17 cellular contexts compared by ENCODE assay signal in the genomic region with DNA sequence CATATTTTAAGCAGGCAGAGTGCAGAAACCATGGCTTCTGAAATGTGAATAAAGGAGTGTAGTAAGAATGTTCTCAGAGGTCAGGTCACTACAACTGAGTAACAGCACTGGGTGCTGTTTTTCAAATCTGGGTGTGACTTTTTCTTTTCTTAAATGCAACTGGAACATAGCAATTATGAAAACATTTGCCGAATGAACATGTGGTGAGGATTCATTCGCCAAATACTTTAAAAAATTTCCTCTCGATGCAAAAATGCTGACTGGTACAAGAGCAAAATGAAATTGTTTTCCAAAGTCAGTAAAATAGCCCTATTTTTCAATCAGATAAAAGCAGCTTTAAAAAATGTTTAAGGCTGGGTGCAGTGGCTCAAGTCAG. TPM values are rescaled to one million over a fixed set of nuclear protein-coding genes. Genes with fewer than 3 reads are reported as not detected.
DNase-seq lines count a peak whose midpoint lies in the region; ATAC-seq and TF ChIP-seq lines count a peak whose summit lies in the region.
"Had no signal": no experiment of that assay in that cellular context is flagged by ENCODE, and none has a peak within 500 bp of the region (broad histone marks: within the 10 kb centered on the region; RNA-seq: fewer than 3 reads in every experiment).

No MANE protein-coding gene starts in this region.

- POLR2A ChIA-PET in MCF 10A (lab: Yijun Ruan, JAX): interaction anchor here (1.0 to 10.7 kb wide), 4 partner anchors 8 to 34 kb away, joined by 3 to 336 read pairs (median 6); a partner anchor contains a TSS

- H3K79me2 ChIP-seq in mammary epithelial cell (ENCODE audit: insufficient read depth, low read length): peaks cover 85% of the 10 kb centered on the region

- H3K27ac ChIP-seq in mammary epithelial cell (ENCODE audit: insufficient read depth, low read depth, low read length) (no peak overlapping the region), colonic mucosa (peak overlapping the region; percentile 65), neutrophil (peak overlapping the region; percentile 98), urinary bladder (ENCODE audit: low read depth) (peak overlapping the region; percentile 59)

- ATAC-seq in GM21447 (IDR thresholded peaks at IDR 0.05; ENCODE audit: unreplicated experiment) (no peak), GM18520 (IDR thresholded peaks at IDR 0.05; ENCODE audit: unreplicated experiment) (no peak)

- DNase-seq in MCF 10A (ENCODE audit: unreplicated experiment) (no peak), mammary epithelial cell (no peak), colonic mucosa (no peak), HT-29 (ENCODE audit: low spot score) (no peak)
- DNase-seq: 8988T; activated T-cell treated with anti-CD3 and anti-CD28 coated beads for 4 hours; Kasumi-1; NCI-H1930; NCI-H526 treated with DMSO at 0.1 percent for 48 hours; stimulated activated CD4-positive, alpha-beta T cell treated with anti-CD3 and anti-CD28 coated beads, Interleukin-1b, Interleukin-23, amount 100 ng/mL, for 48 hours; T-helper 2 cell had no signal

- dilution Hi-C loops in mammary epithelial cell (cut with HindIII; ENCODE audit: low sequenced_read_pairs): no loop called here

- no peaks in the 10 kb centered on the region for H4K20me1 ChIP-seq in mammary epithelial cell (ENCODE audit: insufficient read depth, low read length)

- CTCF ChIA-PET in MCF 10A (lab: Yijun Ruan, JAX): interaction anchor here (1.2 kb wide), 1 partner anchor 254 kb away, joined by 5 read pairs; no protein-coding TSS in a partner anchor
- CTCF ChIA-PET in mammary epithelial cell (lab: Charles Lee; ENCODE audit: low non-redundant PET): no interaction called here

- intact Hi-C loops in MCF 10A (cut with micrococcal nuclease): no loop called here
- intact Hi-C loops in mammary epithelial cell (cut with micrococcal nuclease): no loop called here
- intact Hi-C loops in colonic mucosa (cut with DNase I): no loop called here

- H3K36me3 ChIP-seq in mammary epithelial cell (ENCODE audit: insufficient read depth, low read length) (peaks cover 15% of the 10 kb centered on the region), colonic mucosa (peaks cover 17% of the 10 kb centered on the region), neutrophil (peaks cover 42% of the 10 kb centered on the region), urinary bladder (ENCODE audit: insufficient read depth) (no peaks in the 10 kb centered on the region)

- H3K4me3 Mint-ChIP-seq in MCF 10A (ENCODE audit: unreplicated experiment): no peak overlapping the region
- H3K4me3 Mint-ChIP-seq: dendritic cell treated with granulocyte-macrophage colony-stimulating factor and Interleukin-4, amounts not matched to agents 40 ng/mL and 50 ng/mL, for 4 days; mesothelial cell of epicardium had no signal

- peaks cover 32% of the 10 kb centered on the region for H3K4me1 Mint-ChIP-seq in MCF 10A (ENCODE audit: insufficient read depth, unreplicated experiment)
- H3K4me1 Mint-ChIP-seq: mesothelial cell of epicardium had no signal

- no peak overlapping the region for H3K4me3 ChIP-seq in mammary epithelial cell (replicated peaks in 1 of 3; ENCODE audit: insufficient read depth in 1 of 3, low read depth in 2 of 3, low read length in 3 of 3)
- no peak overlapping the region for H3K4me3 ChIP-seq in colonic mucosa
- no peak overlapping the region for H3K4me3 ChIP-seq in neutrophil (ENCODE audit: low read depth in 1 of 2, low read length in 1 of 2)
- H3K4me3 ChIP-seq in urinary bladder (ENCODE audit: low read depth, low read length): no peak overlapping the region

- H3K9me3 ChIP-seq in mammary epithelial cell (replicated peaks; ENCODE audit: insufficient read depth, low read length): no peaks in the 10 kb centered on the region
- no peaks in the 10 kb centered on the region for H3K9me3 ChIP-seq in colonic mucosa
- H3K9me3 ChIP-seq in neutrophil: no peaks in the 10 kb centered on the region

- H3K27me3 Mint-ChIP-seq in MCF 10A (ENCODE audit: insufficient read depth, unreplicated experiment): no peaks in the 10 kb centered on the region
- H3K27me3 Mint-ChIP-seq: dendritic cell treated with granulocyte-macrophage colony-stimulating factor and Interleukin-4, amounts not matched to agents 40 ng/mL and 50 ng/mL, for 4 days had no signal

- no peaks in the 10 kb centered on the region for H3K27me3 ChIP-seq in mammary epithelial cell (ENCODE audit: insufficient read depth, low read length)
- H3K27me3 ChIP-seq in colonic mucosa: no peaks in the 10 kb centered on the region
- H3K27me3 ChIP-seq in neutrophil: no peaks in the 10 kb centered on the region

- H3K4me2 ChIP-seq in mammary epithelial cell (ENCODE audit: insufficient read depth, low read depth, low read length): no peak overlapping the region

- H3K4me1 ChIP-seq in mammary epithelial cell (ENCODE audit: insufficient read depth, low read length): peaks cover 22% of the 10 kb centered on the region
- peaks cover 31% of the 10 kb centered on the region for H3K4me1 ChIP-seq in colonic mucosa
- H3K4me1 ChIP-seq in neutrophil (ENCODE audit: control insufficient read depth in 1 of 2, insufficient read depth in 1 of 2, low read depth in 1 of 2, low read length in 1 of 2): peaks cover 51 to 59% of the 10 kb centered on the region in 2 experiments
- H3K4me1 ChIP-seq in urinary bladder (ENCODE audit: insufficient read depth): no peaks in the 10 kb centered on the region

- H3K9ac ChIP-seq in mammary epithelial cell (ENCODE audit: insufficient read depth, low read length) (no peak overlapping the region), colonic mucosa (ENCODE audit: low read depth in 2 of 2, low read length in 2 of 2) (peak overlapping the region in 1 of 2 donors; percentile 70)

- TF ChIP-seq CTCF in MCF 10A (IDR thresholded peaks at IDR 0.05; ENCODE audit: unreplicated experiment) (no peak), mammary epithelial cell (conservative IDR thresholded peaks at IDR 0.05 in 1 of 2, IDR thresholded peaks at IDR 0.05 in 1 of 2; ENCODE audit: extremely low read depth in 1 of 2, insufficient read depth in 1 of 2, low read depth in 1 of 2, low read length in 2 of 2) (no peak), colonic mucosa (IDR thresholded peaks at IDR 0.05) (no peak), neutrophil (IDR thresholded peaks at IDR 0.05) (no peak)

- WGBS in mammary epithelial cell (ENCODE audit: low coverage, missing lambda C conversion rate): 96% methylated on average over 3 of the region's 3 CpGs
- WGBS in urinary bladder: 63% methylated on average over 3 of the region's 3 CpGs

- H2AFZ ChIP-seq in mammary epithelial cell (ENCODE audit: low read depth, low read length): no peak overlapping the region

- BruUV-seq in MCF 10A (replicated peaks; lab: Mats Ljungman, UMichigan) (no TSS peak), mammary epithelial cell (replicated peaks; lab: Mats Ljungman, UMichigan) (no TSS peak)

- no peaks in the 10 kb centered on the region for H3K9me3 Mint-ChIP-seq in MCF 10A (ENCODE audit: unreplicated experiment)
- H3K9me3 Mint-ChIP-seq: dendritic cell treated with granulocyte-macrophage colony-stimulating factor and Interleukin-4, amounts not matched to agents 40 ng/mL and 50 ng/mL, for 4 days; mesothelial cell of epicardium had no signal

- peaks cover 65% of the 10 kb centered on the region for H3K36me3 Mint-ChIP-seq in MCF 10A (ENCODE audit: insufficient read depth, unreplicated experiment)

- peak overlapping the region; percentile 96 for H3K27ac Mint-ChIP-seq in MCF 10A (ENCODE audit: low read depth, unreplicated experiment)
- H3K27ac Mint-ChIP-seq: mesothelial cell of epicardium had no signal

- in situ Hi-C loops in mammary epithelial cell (cut with MboI; ENCODE audit: low sequenced_read_pairs in 2 of 2): loop anchor here in 1 of 2 donors (25.0 kb wide), 1 partner anchor 480 kb away; a partner anchor contains a TSS

RNA-seq across cellular contexts. Expression of a gene that starts 18.6 kb away (rescaled TPM):
- 46.3 and 54.5 TPM in 2 replicates for total RNA-seq in MCF 10A (2022)
- 10 to 100 TPM; 46.9 to 83.4 TPM for total RNA-seq in mammary epithelial cell
- 54.7 TPM for polyA plus RNA-seq in mammary epithelial cell
- 173 TPM for polyA minus RNA-seq in mammary epithelial cell
- 10 to 100 TPM; 55.1 to 67.8 TPM for total RNA-seq in colonic mucosa
- total RNA-seq in urinary bladder: 31.1 TPM
- polyA plus RNA-seq in urinary bladder: 49.7 TPM
- total RNA-seq in HT-29 (2014; rRNA removed; shearing (Covaris generic)): 40.1 and 40.3 TPM in 2 replicates

RNA-seq across cellular contexts. Expression of a gene that starts 34.9 kb away (rescaled TPM):
- total RNA-seq in MCF 10A (2022) (4.2 and 4.9 TPM in 2 replicates), mammary epithelial cell (10 to 100 TPM in 1 of 2 donors, 1 to 10 TPM in 1; 5.0 to 10.0 TPM), colonic mucosa (10 to 100 TPM; 17.7 to 22.8 TPM), urinary bladder (9.8 TPM)
- polyA plus RNA-seq in mammary epithelial cell (3.4 TPM), urinary bladder (19.9 TPM)
- 8.7 TPM for polyA minus RNA-seq in mammary epithelial cell
- 0.91 and 1.2 TPM in 2 replicates for total RNA-seq in HT-29 (2014; rRNA removed; shearing (Covaris generic))
